Comparison of ENCODE assay signal across 17 cellular contexts in genomic region chr13:24624363-24624762, GRCh38. TPM values are rescaled to one million over a fixed set of nuclear protein-coding genes. Genes with fewer than 3 reads are reported as not detected.
DNase-seq lines count a peak whose midpoint lies in the region; ATAC-seq lines count a peak whose summit lies in the region.
"Had no signal": no experiment of that assay in that cellular context is flagged by ENCODE, and none has a peak within 500 bp of the region (broad histone marks: within the 10 kb centered on the region; RNA-seq: fewer than 3 reads in every experiment).

No MANE protein-coding gene starts in this region.

- H3K27me3 Mint-ChIP-seq in activated CD8-positive, alpha-beta memory T cell treated with anti-CD3 and anti-CD28 coated beads, Interleukin-2, amount 10 ng/mL, durations not matched to agents 7 days and 5 days: no peaks in the 10 kb centered on the region
- no peaks in the 10 kb centered on the region for H3K27me3 Mint-ChIP-seq in activated CD4-positive, alpha-beta memory T cell treated with anti-CD3 and anti-CD28 coated beads for 36 hours
- peaks cover 2 to 8% (median 7%) of the 10 kb centered on the region in 3 donors for H3K27me3 Mint-ChIP-seq in immature natural killer cell (ENCODE audit: low read depth in 3 of 3)
- no peaks in the 10 kb centered on the region for H3K27me3 Mint-ChIP-seq in stimulated activated naive B cell treated with anti-CD40 and anti-IgM and Interleukin-4, amounts not matched to agents 10 μg/mL and 1 μg/mL and 100 μg/mL, for 72 hours
- H3K27me3 Mint-ChIP-seq: naive B cell had no signal

- no peak for ATAC-seq in activated CD8-positive, alpha-beta memory T cell treated with anti-CD3 and anti-CD28 coated beads, Interleukin-2, amount 10 ng/mL, durations not matched to agents 7 days and 5 days
- no peak for ATAC-seq in stimulated activated naive B cell treated with anti-CD40 and anti-IgM and Interleukin-4, amounts not matched to agents 10 μg/mL and 1 μg/mL and 100 μg/mL, for 72 hours (replicated peaks)
- no peak for ATAC-seq in GM21723 (IDR thresholded peaks at IDR 0.05; ENCODE audit: unreplicated experiment)

- H3K36me3 Mint-ChIP-seq in activated CD8-positive, alpha-beta memory T cell treated with anti-CD3 and anti-CD28 coated beads, Interleukin-2, amount 10 ng/mL, durations not matched to agents 7 days and 5 days: peaks cover 7% of the 10 kb centered on the region
- no peaks in the 10 kb centered on the region for H3K36me3 Mint-ChIP-seq in activated CD4-positive, alpha-beta memory T cell treated with anti-CD3 and anti-CD28 coated beads for 36 hours
- no peaks in the 10 kb centered on the region for H3K36me3 Mint-ChIP-seq in immature natural killer cell
- peaks cover 0 to 2% of the 10 kb centered on the region in 2 donors for H3K36me3 Mint-ChIP-seq in stimulated activated naive B cell treated with anti-CD40 and anti-IgM and Interleukin-4, amounts not matched to agents 10 μg/mL and 1 μg/mL and 100 μg/mL, for 72 hours
- H3K36me3 Mint-ChIP-seq: brain, naive B cell had no signal

- POLR2A ChIA-PET in activated CD4-positive, alpha-beta memory T cell treated with anti-CD3 and anti-CD28 coated beads for 36 hours (lab: Charles Lee): no interaction called here

- peak overlapping the region; percentile 97 for H3K27ac Mint-ChIP-seq in activated CD8-positive, alpha-beta memory T cell treated with anti-CD3 and anti-CD28 coated beads, Interleukin-2, amount 10 ng/mL, durations not matched to agents 7 days and 5 days
- H3K27ac Mint-ChIP-seq in activated CD4-positive, alpha-beta memory T cell treated with anti-CD3 and anti-CD28 coated beads for 36 hours: peak overlapping the region; percentile 42
- H3K27ac Mint-ChIP-seq in immature natural killer cell: peak overlapping the region; percentile 75 to 100 (median 98)
- H3K27ac Mint-ChIP-seq in stimulated activated naive B cell treated with anti-CD40 and anti-IgM and Interleukin-4, amounts not matched to agents 10 μg/mL and 1 μg/mL and 100 μg/mL, for 72 hours: peak overlapping the region; percentile 89

- intact Hi-C loops in activated CD4-positive, alpha-beta memory T cell treated with anti-CD3 and anti-CD28 coated beads for 36 hours (cut with micrococcal nuclease): no loop called here

- no peaks in the 10 kb centered on the region for H3K9me3 Mint-ChIP-seq in activated CD8-positive, alpha-beta memory T cell treated with anti-CD3 and anti-CD28 coated beads, Interleukin-2, amount 10 ng/mL, durations not matched to agents 7 days and 5 days (ENCODE audit: low read depth)
- H3K9me3 Mint-ChIP-seq in activated CD4-positive, alpha-beta memory T cell treated with anti-CD3 and anti-CD28 coated beads for 36 hours: no peaks in the 10 kb centered on the region
- H3K9me3 Mint-ChIP-seq in immature natural killer cell: no peaks in the 10 kb centered on the region
- no peaks in the 10 kb centered on the region for H3K9me3 Mint-ChIP-seq in stimulated activated naive B cell treated with anti-CD40 and anti-IgM and Interleukin-4, amounts not matched to agents 10 μg/mL and 1 μg/mL and 100 μg/mL, for 72 hours
- H3K9me3 Mint-ChIP-seq: brain, naive B cell had no signal

- no peak for DNase-seq in activated CD8-positive, alpha-beta memory T cell treated with anti-CD3 and anti-CD28 coated beads, Interleukin-2, amount 10 ng/mL, durations not matched to agents 7 days and 5 days
- DNase-seq in activated CD8-positive, alpha-beta memory T cell treated with anti-CD3 and anti-CD28 coated beads, Interleukin-2, amount 50 U/mL, for 48 hours: no peak
- no peak for DNase-seq in activated CD4-positive, alpha-beta memory T cell treated with anti-CD3 and anti-CD28 coated beads for 36 hours
- DNase-seq in immature natural killer cell: no peak
- DNase-seq in stimulated activated naive B cell treated with anti-CD40 and anti-IgM and Interleukin-4, amounts not matched to agents 10 μg/mL and 1 μg/mL and 100 μg/mL, for 72 hours: no peak
- DNase-seq in COR-L47 (lab: John Stamatoyannopoulos, UW): no peak
- DNase-seq in ecto neural progenitor cell (ENCODE audit: low spot score): no peak
- DNase-seq: colonic mucosa; GF-D8; Kasumi-1; naive B cell; NCI-H2171; posterior cingulate gyrus; SIG-M5; stimulated activated CD4-positive, alpha-beta T cell treated with anti-CD3 and anti-CD28 coated beads, Interleukin-1b, Interleukin-23, amount 100 ng/mL, for 48 hours had no signal

- no peak overlapping the region for H3K4me3 Mint-ChIP-seq in activated CD8-positive, alpha-beta memory T cell treated with anti-CD3 and anti-CD28 coated beads, Interleukin-2, amount 10 ng/mL, durations not matched to agents 7 days and 5 days
- no peak overlapping the region for H3K4me3 Mint-ChIP-seq in activated CD4-positive, alpha-beta memory T cell treated with anti-CD3 and anti-CD28 coated beads for 36 hours
- peak overlapping the region in 1 of 5 donors; percentile 45 for H3K4me3 Mint-ChIP-seq in immature natural killer cell
- H3K4me3 Mint-ChIP-seq in stimulated activated naive B cell treated with anti-CD40 and anti-IgM and Interleukin-4, amounts not matched to agents 10 μg/mL and 1 μg/mL and 100 μg/mL, for 72 hours: no peak overlapping the region
- H3K4me3 Mint-ChIP-seq: brain, naive B cell had no signal

- peaks cover 62% of the 10 kb centered on the region for H3K4me1 Mint-ChIP-seq in activated CD8-positive, alpha-beta memory T cell treated with anti-CD3 and anti-CD28 coated beads, Interleukin-2, amount 10 ng/mL, durations not matched to agents 7 days and 5 days
- H3K4me1 Mint-ChIP-seq in activated CD4-positive, alpha-beta memory T cell treated with anti-CD3 and anti-CD28 coated beads for 36 hours (ENCODE audit: low read depth): peaks cover 31% of the 10 kb centered on the region
- H3K4me1 Mint-ChIP-seq in immature natural killer cell: peaks cover 66 to 71% of the 10 kb centered on the region in 2 donors
- peaks cover 16 to 24% of the 10 kb centered on the region in 2 donors for H3K4me1 Mint-ChIP-seq in stimulated activated naive B cell treated with anti-CD40 and anti-IgM and Interleukin-4, amounts not matched to agents 10 μg/mL and 1 μg/mL and 100 μg/mL, for 72 hours
- H3K4me1 Mint-ChIP-seq: brain had no signal

- CTCF ChIA-PET in activated CD8-positive, alpha-beta memory T cell treated with anti-CD3 and anti-CD28 coated beads, Interleukin-2, amount 10 ng/mL, durations not matched to agents 7 days and 5 days (lab: Charles Lee): interaction anchor here (1.0 to 2.6 kb wide), 3 partner anchors 8 to 19 kb away, joined by 3 to 13 read pairs (median 5); no protein-coding TSS in a partner anchor
- CTCF ChIA-PET in activated CD4-positive, alpha-beta memory T cell treated with anti-CD3 and anti-CD28 coated beads for 36 hours (lab: Charles Lee): interaction anchor here (0.9 to 2.0 kb wide), 2 partner anchors 18 to 48 kb away, joined by 4 to 12 read pairs; no protein-coding TSS in a partner anchor

RNA-seq across cellular contexts. Expression of gene ATP12A, which starts 55.8 kb away (rescaled TPM):
- 1 to 10 TPM; 1.6 to 4.7 TPM for total RNA-seq in activated CD8-positive, alpha-beta memory T cell treated with anti-CD3 and anti-CD28 coated beads, Interleukin-2, amount 10 ng/mL, durations not matched to agents 7 days and 5 days
- under 1 TPM; 0.07 to 0.10 TPM for total RNA-seq in activated CD4-positive, alpha-beta memory T cell treated with anti-CD3 and anti-CD28 coated beads for 36 hours
- polyA plus RNA-seq in immature natural killer cell: not detected

Comparison
In these comparisons a context has a peak if more than half of its experiments do, and no peak if none do; other contexts are left out.
1. H3K27ac Mint-ChIP-seq: peak in every context shown above with its lines; median percentile 98 in immature natural killer cell; 97 in activated CD8-positive, alpha-beta memory T cell treated with anti-CD3 and anti-CD28 coated beads, Interleukin-2, amount 10 ng/mL, durations not matched to agents 7 days and 5 days; 89 in stimulated activated naive B cell treated with anti-CD40 and anti-IgM and Interleukin-4, amounts not matched to agents 10 μg/mL and 1 μg/mL and 100 μg/mL, for 72 hours; 42 in activated CD4-positive, alpha-beta memory T cell treated with anti-CD3 and anti-CD28 coated beads for 36 hours.